Comparison of ENCODE assay signal across 8 cellular contexts in genomic region chr2:164697688-164698290, GRCh38.
DNase-seq lines count a peak whose midpoint lies in the region; ATAC-seq and TF ChIP-seq lines count a peak whose summit lies in the region.

No MANE protein-coding gene starts in this region.

- no peaks in the 10 kb centered on the region for H3K27me3 ChIP-seq in OCI-LY3 (ENCODE audit: low read depth, low read length)
- no peaks in the 10 kb centered on the region for H3K27me3 ChIP-seq in upper lobe of right lung

- no peak overlapping the region for H3K9ac ChIP-seq in OCI-LY3 (ENCODE audit: low read length)

- H3K4me3 ChIP-seq in OCI-LY3 (ENCODE audit: low read length) (no peak overlapping the region), upper lobe of right lung (no peak overlapping the region)

- no peak overlapping the region for H3K4me2 ChIP-seq in OCI-LY3 (ENCODE audit: low read length)

- 0 out of 2 replicates have a peak, but pooled peaks cover under 1% of the 10 kb centered on the region for H4K20me1 ChIP-seq in OCI-LY3 (ENCODE audit: insufficient read depth, low read length)

- H3K27ac ChIP-seq in 22Rv1 (no peak overlapping the region), OCI-LY3 (ENCODE audit: low read length) (no peak overlapping the region), upper lobe of right lung (no peak overlapping the region), caudate nucleus (ENCODE audit: low read depth, low read length) (no peak overlapping the region)

- ATAC-seq in GM18909 (IDR thresholded peaks at IDR 0.05; ENCODE audit: poor library complexity, unreplicated experiment) (peak; percentile 64), upper lobe of right lung (peak; percentile 39)

- TF ChIP-seq CTCF in 22Rv1 (IDR thresholded peaks at IDR 0.05) (peak; percentile 61), OCI-LY3 (IDR thresholded peaks at IDR 0.05; ENCODE audit: low read depth, low read length) (peak; percentile 51; the same call in 1 of the 2 replicates), upper lobe of right lung (IDR thresholded peaks at IDR 0.05) (peak; percentile 52)

- H2AFZ ChIP-seq in OCI-LY3 (ENCODE audit: low read depth, low read length) = no peak overlapping the region

- DNase-seq in fibroblast of peridontal ligament (ENCODE audit: extremely low read depth) (peak; percentile 18), upper lobe of right lung (no peak), caudate nucleus (lab: John Stamatoyannopoulos, UW) (no peak), retina (no peak), GF-D8 (lab: John Stamatoyannopoulos, UW) (no peak)

- H3K36me3 ChIP-seq in OCI-LY3 (replicated peaks; ENCODE audit: low read depth, low read length) = peaks cover 69% of the 10 kb centered on the region
- peaks cover 27% of the 10 kb centered on the region for H3K36me3 ChIP-seq in upper lobe of right lung

- no peaks in the 10 kb centered on the region for H3K9me3 ChIP-seq in OCI-LY3 (ENCODE audit: insufficient read depth, low read length)
- H3K9me3 ChIP-seq in upper lobe of right lung = no peaks in the 10 kb centered on the region

- H3K79me2 ChIP-seq in OCI-LY3 (ENCODE audit: low read length) = no peaks in the 10 kb centered on the region

- H3K4me1 ChIP-seq in OCI-LY3 (ENCODE audit: low read length) (no peaks in the 10 kb centered on the region), upper lobe of right lung (no peaks in the 10 kb centered on the region)

- intact Hi-C loops in upper lobe of right lung (cut with DNase I) = no loop called here
